In the genomic region with DNA sequence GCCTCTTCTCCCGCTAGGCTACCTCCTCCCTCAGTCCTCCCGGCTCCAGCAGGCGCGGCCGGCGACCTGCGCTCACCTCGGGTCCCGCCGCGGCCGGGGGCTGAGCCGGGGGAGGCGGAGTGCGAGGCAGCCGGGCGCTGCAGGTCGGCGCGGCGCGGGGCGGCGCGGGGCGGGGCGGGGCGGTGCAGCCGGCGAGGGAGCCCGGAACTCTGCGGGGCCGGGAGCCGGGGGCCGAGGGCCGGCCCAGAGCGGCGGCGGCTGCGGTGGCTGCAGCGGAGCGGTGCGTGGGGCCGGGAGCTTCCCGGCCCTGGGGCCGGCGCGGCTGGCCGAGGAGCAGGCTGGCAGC, we compare ENCODE assay signal across 8 cellular contexts. TPM values are rescaled to one million over a fixed set of nuclear protein-coding genes. Genes with fewer than 3 reads are reported as not detected.
DNase-seq lines count a peak whose midpoint lies in the region; ATAC-seq and TF ChIP-seq lines count a peak whose summit lies in the region.

No MANE protein-coding gene starts in this region.

- H3K27me3 ChIP-seq in A673 (replicated peaks; ENCODE audit: insufficient read depth, low read depth, low read length, poor library complexity), result no peaks in the 10 kb centered on the region

- peak overlapping the region; percentile 85 for H3K4me3 ChIP-seq in A673 (ENCODE audit: low read depth, low read length, poor library complexity, severe bottlenecking)
- H3K4me3 ChIP-seq in choroid plexus epithelial cell (ENCODE audit: low read depth, low read length), result peak overlapping the region; percentile 83

- intact Hi-C loops in A673 (cut with micrococcal nuclease; ENCODE audit: unreplicated experiment), result loop anchor here (2.0 kb wide), 1 partner anchor 97 kb away; no protein-coding TSS in a partner anchor

- H3K4me1 Mint-ChIP-seq in stimulated activated naive CD8-positive, alpha-beta T cell treated with anti-CD3 and anti-CD28 coated beads, Interleukin-15, amount 100 ng/mL, for 72 hours, result peaks cover 40% of the 10 kb centered on the region

- no peak overlapping the region for H3K27ac Mint-ChIP-seq in stimulated activated naive CD8-positive, alpha-beta T cell treated with anti-CD3 and anti-CD28 coated beads, Interleukin-15, amount 100 ng/mL, for 72 hours

- no TSS peak for BruUV-seq in A673 (replicated peaks; lab: Mats Ljungman, UMichigan)

- H3K27ac ChIP-seq in A673 (ENCODE audit: low read depth, low read length, poor library complexity, severe bottlenecking), result peak overlapping the region; percentile 89

- H3K9me3 ChIP-seq in A673 (ENCODE audit: low read depth, low read length, poor library complexity, severe bottlenecking), result no peaks in the 10 kb centered on the region

- CTCF ChIA-PET in A673 (lab: Charles Lee), result no interaction called here

- no peaks in the 10 kb centered on the region for H3K4me1 ChIP-seq in A673 (ENCODE audit: insufficient read depth, low read length, poor library complexity, severe bottlenecking)

- DNase-seq in A673 (ENCODE audit: low spot score) (no peak), T-helper 2 cell (peak; percentile 40 to 71 (median 50)), choroid plexus epithelial cell (ENCODE audit: low read depth) (peak; percentile 28), lung microvascular endothelial cell (ENCODE audit: low read depth in 2 of 2) (peak; percentile 55 to 61), inferior parietal cortex (ENCODE audit: extremely low spot score) (no peak)
- DNase-seq in stimulated activated naive CD8-positive, alpha-beta T cell treated with anti-CD3 and anti-CD28 coated beads, Interleukin-15, amount 100 ng/mL, for 72 hours, result peak; percentile 47 to 74

- peak overlapping the region; percentile 86 to 89 for H3K4me3 Mint-ChIP-seq in stimulated activated naive CD8-positive, alpha-beta T cell treated with anti-CD3 and anti-CD28 coated beads, Interleukin-15, amount 100 ng/mL, for 72 hours

- no peaks in the 10 kb centered on the region for H3K36me3 ChIP-seq in A673 (ENCODE audit: insufficient read depth, low read length, poor library complexity, severe bottlenecking)

- H3K9me3 Mint-ChIP-seq in stimulated activated naive CD8-positive, alpha-beta T cell treated with anti-CD3 and anti-CD28 coated beads, Interleukin-15, amount 100 ng/mL, for 72 hours, result no peaks in the 10 kb centered on the region

- POLR2A ChIA-PET in A673 (lab: Charles Lee; ENCODE audit: low non-redundant PET), result no interaction called here

- ATAC-seq in GM18909 (IDR thresholded peaks at IDR 0.05; ENCODE audit: poor library complexity, unreplicated experiment), result peak; percentile 46
- peak; percentile 25 for ATAC-seq in HG03108 (IDR thresholded peaks at IDR 0.05; ENCODE audit: unreplicated experiment)
- peak; percentile 67 for ATAC-seq in stimulated activated naive CD8-positive, alpha-beta T cell treated with anti-CD3 and anti-CD28 coated beads, Interleukin-15, amount 100 ng/mL, for 72 hours

- no peak for TF ChIP-seq CTCF in A673 (conservative IDR thresholded peaks at IDR 0.05; ENCODE audit: low read depth, low read length)
- TF ChIP-seq CTCF in choroid plexus epithelial cell (conservative IDR thresholded peaks at IDR 0.05; ENCODE audit: low read depth, low read length), result no peak

- no peaks in the 10 kb centered on the region for H3K27me3 Mint-ChIP-seq in stimulated activated naive CD8-positive, alpha-beta T cell treated with anti-CD3 and anti-CD28 coated beads, Interleukin-15, amount 100 ng/mL, for 72 hours

RNA-seq across cellular contexts. Expression of a gene that starts 0.4 kb away (rescaled TPM):
- total RNA-seq in A673 (2021), result 17.1 and 18.3 TPM in 2 replicates
- total RNA-seq in lung microvascular endothelial cell, result 11.1 and 13.3 TPM in 2 replicates

Comparison
In these comparisons a context has a peak if more than half of its experiments do, and no peak if none do; other contexts are left out.
1. DNase-seq: peak in T-helper 2 cell (5 of 5), choroid plexus epithelial cell (single experiment), lung microvascular endothelial cell (2 of 2) and stimulated activated naive CD8-positive, alpha-beta T cell treated with anti-CD3 and anti-CD28 coated beads, Interleukin-15, amount 100 ng/mL, for 72 hours (2 of 2); none in A673 (single experiment) and inferior parietal cortex (single experiment).
2. Peak in every context shown above with its lines, with median percentiles within 50 percentile points of each other: ATAC-seq.